In genomic region chr4:183635737-183636136, GRCh38 we compare ENCODE assay signal across 27 cellular contexts. TPM values are rescaled to one million over a fixed set of nuclear protein-coding genes. Genes with fewer than 3 reads are reported as not detected.
DNase-seq lines count a peak whose midpoint lies in the region; ATAC-seq, FAIRE-seq and TF ChIP-seq lines count a peak whose summit lies in the region.
"Had no signal": no experiment of that assay in that cellular context is flagged by ENCODE, and none has a peak within 500 bp of the region (broad histone marks: within the 10 kb centered on the region; RNA-seq: fewer than 3 reads in every experiment).

No MANE protein-coding gene starts in this region.

- H3K56ac ChIP-seq in IMR-90 (ENCODE audit: extremely low read depth, insufficient read depth, low read length): no peak overlapping the region

- H2AK9ac ChIP-seq in IMR-90 (replicated peaks; ENCODE audit: low read depth, low read length, poor library complexity): no peak overlapping the region

- H4K5ac ChIP-seq in IMR-90 (ENCODE audit: low read depth, low read length): no peak overlapping the region

- ATAC-seq in IMR-90 (ENCODE audit: low read depth) (no peak), HG03095 (IDR thresholded peaks at IDR 0.05; ENCODE audit: unreplicated experiment) (no peak), HG03175 (IDR thresholded peaks at IDR 0.05; ENCODE audit: unreplicated experiment) (no peak)
- ATAC-seq: activated CD4-positive, alpha-beta T cell treated with anti-CD3 and anti-CD28 coated beads for 36 hours; CD8-positive, alpha-beta T cell; natural killer cell treated with Interleukin-12 subunit alpha and Interleukin-12 subunit beta and Interleukin-15 and Interleukin-18, amount 100 ng/mL, for 72 hours; stimulated activated naive CD8-positive, alpha-beta T cell treated with anti-CD3 and anti-CD28 coated beads, Interleukin-15, Interleukin-2, amounts not matched to agents 100 U/mL and 50 U/mL, for 24 hours had no signal

- H4K91ac ChIP-seq in IMR-90 (ENCODE audit: insufficient read depth, low read depth, low read length) (no peak overlapping the region; the same call in 1 of the 2 replicates), neuronal stem cell (ENCODE audit: low read depth, low read length, poor library complexity) (no peak overlapping the region)

- H3K18ac ChIP-seq in IMR-90 (ENCODE audit: low read depth, low read length): no peak overlapping the region; the same call in 1 of the 2 replicates
- no peak overlapping the region for H3K18ac ChIP-seq in neuronal stem cell (ENCODE audit: low read length)

- H3K4me2 ChIP-seq in IMR-90 (ENCODE audit: low read depth, low read length): no peak overlapping the region
- no peak overlapping the region for H3K4me2 ChIP-seq in neuronal stem cell (ENCODE audit: insufficient read depth, low read length, poor library complexity, severe bottlenecking)
- H3K4me2 ChIP-seq: KMS-11 had no signal

- intact Hi-C loops in IMR-90 (cut with micrococcal nuclease): loop anchor here (5.0 kb wide), 1 partner anchor 128 kb away; the partner anchor contains the start of gene ING2

- H3K14ac ChIP-seq in IMR-90 (replicated peaks; ENCODE audit: low read depth, low read length) (no peak overlapping the region), neuronal stem cell (ENCODE audit: low read length) (no peak overlapping the region)

- H2AFZ ChIP-seq in IMR-90 (replicated peaks; ENCODE audit: low read length, poor library complexity) (no peak overlapping the region), neuronal stem cell (ENCODE audit: low read length) (peak overlapping the region; percentile 90)

- dilution Hi-C loops in IMR-90 (cut with HindIII; ENCODE audit: low sequenced_read_pairs, unreplicated experiment): no loop called here

- no peaks in the 10 kb centered on the region for H3K9me3 ChIP-seq in IMR-90 (ENCODE audit: control insufficient read depth, insufficient read depth, low read length)
- H3K9me3 ChIP-seq in neuronal stem cell (replicated peaks in 1 of 2; ENCODE audit: control insufficient read depth in 2 of 2, insufficient read depth in 1 of 2, low read depth in 1 of 2, low read length in 2 of 2): no peaks in the 10 kb centered on the region
- H3K9me3 ChIP-seq: ascending aorta, esophagus squamous epithelium had no signal

- H3K27ac ChIP-seq in IMR-90 (ENCODE audit: insufficient read depth, low read length) (peak overlapping the region; percentile 81; the same call in 1 of the 2 replicates), neuronal stem cell (replicated peaks; ENCODE audit: low read length) (no peak overlapping the region)
- H3K27ac ChIP-seq: KMS-11 had no signal

- H4K20me1 ChIP-seq in IMR-90 (ENCODE audit: insufficient read depth, low read length): no peaks in the 10 kb centered on the region

- no peaks in the 10 kb centered on the region for H3K79me1 ChIP-seq in IMR-90 (ENCODE audit: low read depth in 1 of 2, low read length in 2 of 2)
- no peaks in the 10 kb centered on the region for H3K79me1 ChIP-seq in neuronal stem cell (ENCODE audit: low read depth, low read length)

- BruUV-seq in IMR-90 (replicated peaks; lab: Mats Ljungman, UMichigan): no TSS peak

- no peak for TF ChIP-seq CTCF in IMR-90 (conservative IDR thresholded peaks at IDR 0.05; ENCODE audit: low read depth, low read length)
- no peak for TF ChIP-seq CTCF in choroid plexus epithelial cell (conservative IDR thresholded peaks at IDR 0.05; ENCODE audit: low read depth, low read length)

- H2BK120ac ChIP-seq in IMR-90 (ENCODE audit: low read depth, low read length) (no peak overlapping the region), neuronal stem cell (ENCODE audit: low read depth, low read length) (no peak overlapping the region)

- DNase-seq in DMS 273 (lab: John Stamatoyannopoulos, UW; ENCODE audit: unreplicated experiment) (peak; percentile 76), IMR-90 (no peak), choroid plexus epithelial cell (ENCODE audit: low read depth) (peak; percentile 36), neuronal stem cell (ENCODE audit: low spot score) (no peak), HTR-8/SVneo (ENCODE audit: insufficient read length, low spot score) (no peak)
- DNase-seq: ACHN; activated CD4-positive, alpha-beta T cell treated with anti-CD3 and anti-CD28 coated beads for 36 hours; activated naive CD8-positive, alpha-beta T cell treated with anti-CD3 and anti-CD28 coated beads for 36 hours; CD8-positive, alpha-beta T cell; EL; esophagus squamous epithelium; foreskin melanocyte; GOT3; HFFc6; kidney; MM.1S; NCI-H2029 treated with DMSO at 0.1 percent for 48 hours; Right ventricle myocardium superior; stimulated activated CD4-positive, alpha-beta T cell treated with anti-CD3 and anti-CD28 coated beads, Interleukin-1b, Interleukin-23, amount 100 ng/mL, for 48 hours; stimulated activated naive CD8-positive, alpha-beta T cell treated with anti-CD3 and anti-CD28 coated beads, Interleukin-15, Interleukin-2, amounts not matched to agents 100 U/mL and 50 U/mL, for 24 hours had no signal

- H3K9ac ChIP-seq in IMR-90 (ENCODE audit: low read depth, low read length) (no peak overlapping the region), neuronal stem cell (ENCODE audit: low read depth, low read length, poor library complexity) (no peak overlapping the region)
- H3K9ac ChIP-seq: KMS-11 had no signal

- H3K36me3 ChIP-seq in IMR-90 (ENCODE audit: control insufficient read depth, insufficient read depth, low read length) (no peaks in the 10 kb centered on the region), neuronal stem cell (replicated peaks in 1 of 2; ENCODE audit: control insufficient read depth in 2 of 2, insufficient read depth in 2 of 2, low read length in 2 of 2) (peaks cover 0 to 5% of the 10 kb centered on the region in 2 donors)
- H3K36me3 ChIP-seq: ascending aorta, esophagus squamous epithelium had no signal

- H3K23ac ChIP-seq in IMR-90 (ENCODE audit: low read depth, low read length) (no peak overlapping the region), neuronal stem cell (ENCODE audit: low read depth, low read length, poor library complexity) (no peak overlapping the region)

- no peaks in the 10 kb centered on the region; the same call in none of the 2 replicates for H3K9me1 ChIP-seq in IMR-90 (ENCODE audit: insufficient read depth, low read length)

- H3K27me3 ChIP-seq in IMR-90 (ENCODE audit: control insufficient read depth, insufficient read depth, low read length) (no peaks in the 10 kb centered on the region), neuronal stem cell (ENCODE audit: control insufficient read depth in 3 of 3, insufficient read depth in 3 of 3, low read depth in 1 of 3, low read length in 3 of 3) (no peaks in the 10 kb centered on the region)
- H3K27me3 ChIP-seq: ascending aorta, esophagus squamous epithelium had no signal

- no peak overlapping the region for H3K4me3 ChIP-seq in IMR-90 (ENCODE audit: insufficient read depth, low read depth, low read length)
- no peak overlapping the region for H3K4me3 ChIP-seq in choroid plexus epithelial cell (ENCODE audit: low read depth, low read length)
- H3K4me3 ChIP-seq in neuronal stem cell (ENCODE audit: low read length in 2 of 2): no peak overlapping the region
- H3K4me3 ChIP-seq: lung had no signal

- no peak for FAIRE-seq in HTR-8/SVneo (lab: Jason Lieb, UNC)
- FAIRE-seq: GM18507, kidney had no signal

- in situ Hi-C loops in IMR-90 (cut with MboI; ENCODE audit: low sequenced_read_pairs): no loop called here

- no peak overlapping the region for H2BK12ac ChIP-seq in neuronal stem cell (ENCODE audit: low read length)

- H2BK20ac ChIP-seq in IMR-90 (ENCODE audit: low read depth, low read length): no peak overlapping the region

- no peak overlapping the region for H2BK5ac ChIP-seq in IMR-90 (ENCODE audit: low read depth, low read length, poor library complexity, severe bottlenecking)
- H2BK5ac ChIP-seq in neuronal stem cell (ENCODE audit: low read length): no peak overlapping the region

- POLR2A ChIA-PET in IMR-90 (lab: Charles Lee; ENCODE audit: unreplicated experiment): no interaction called here

- CTCF ChIA-PET in IMR-90 (lab: Yijun Ruan, JAX): interaction anchor here (0.6 kb wide), 1 partner anchor 138 kb away, joined by 3 read pairs; no protein-coding TSS in a partner anchor

- H3K4ac ChIP-seq in IMR-90 (ENCODE audit: low read depth, low read length) (no peak overlapping the region), neuronal stem cell (ENCODE audit: low read length) (no peak overlapping the region)

- H4K8ac ChIP-seq in IMR-90 (ENCODE audit: low read depth in 2 of 2, low read length in 2 of 2): peak overlapping the region in 1 of 2 experiments; percentile 70; a peak in 1 of 4 replicates
- H4K8ac ChIP-seq in neuronal stem cell (ENCODE audit: low read depth, low read length): no peak overlapping the region

- H3K4me1 ChIP-seq in IMR-90 (ENCODE audit: control insufficient read depth, insufficient read depth, low read length) (peaks cover 20% of the 10 kb centered on the region), neuronal stem cell (ENCODE audit: control insufficient read depth in 2 of 2, insufficient read depth in 1 of 2, low read depth in 1 of 2, low read length in 2 of 2) (peaks cover 5% of the 10 kb centered on the region in 2 donors)

- WGBS in IMR-90 (ENCODE audit: extremely low coverage in 2 of 2, insufficient read length in 1 of 2), 2 experiments: 67% methylated on average over 1 of the region's 5 CpGs; no CpG with 5 or more reads in 1 of the 2 experiments
- WGBS in neuronal stem cell (ENCODE audit: extremely low coverage in 2 of 2, insufficient read length in 2 of 2, insufficient replicate concordance in 1 of 2), 2 donors: 100% methylated on average over 1 of the region's 5 CpGs; no CpG with 5 or more reads in 1 of the 2 donors

- H2AK5ac ChIP-seq in IMR-90 (ENCODE audit: low read depth, low read length): no peak overlapping the region
- H2AK5ac ChIP-seq in neuronal stem cell (ENCODE audit: low read depth, low read length): no peak overlapping the region

- no peak overlapping the region; the same call in 2 of the 3 replicates for H2BK15ac ChIP-seq in IMR-90 (ENCODE audit: low read depth, low read length)
- no peak overlapping the region for H2BK15ac ChIP-seq in neuronal stem cell (ENCODE audit: low read length)

- no peak for TF ChIP-seq POLR2A in IMR-90 (IDR thresholded peaks at IDR 0.05; ENCODE audit: low read depth, low read length)

- no peak for TF ChIP-seq RAD21 in IMR-90 (IDR thresholded peaks at IDR 0.05; ENCODE audit: low read length)

TF ChIP-seq in IMR-90, 13 proteins besides CTCF, POLR2A, EP300 and RAD21 (continues in another document):
- TF ChIP-seq NFE2L2 (IDR thresholded peaks at IDR 0.05; ENCODE audit: low read depth, low read length) (no peak), SMC3 (IDR thresholded peaks at IDR 0.05; ENCODE audit: low read depth, low read length) (no peak)

RNA-seq across cellular contexts. Expression of gene RWDD4, which starts 23.2 kb away (rescaled TPM):
- 8.8 and 22.2 TPM in 2 replicates for total RNA-seq in IMR-90 (2012; rRNA removed)
- 7.3 and 8.5 TPM in 2 replicates for polyA plus RNA-seq in IMR-90 (2012; rRNA removed)
- 3.1 and 4.3 TPM in 2 replicates for polyA plus RNA-seq in IMR-90 (2012; cell fraction: cytosol; rRNA removed)
- polyA plus RNA-seq in IMR-90 (2012; cell fraction: nucleus; rRNA removed; ENCODE audit: low replicate concordance): 1.0 and 2.6 TPM in 2 replicates
- 30.3 TPM for polyA plus RNA-seq in neuronal stem cell (2013, experiment 1 of 2)
- polyA plus RNA-seq in neuronal stem cell (2013, experiment 2 of 2): 32.0 TPM

RNA-seq across cellular contexts. Expression of gene TRAPPC11, which starts 23.4 kb away (rescaled TPM):
- 38.9 and 56.8 TPM in 2 replicates for total RNA-seq in IMR-90 (2012; rRNA removed)
- 22.1 and 25.3 TPM in 2 replicates for polyA plus RNA-seq in IMR-90 (2012; rRNA removed)
- 10.4 and 13.9 TPM in 2 replicates for polyA plus RNA-seq in IMR-90 (2012; cell fraction: cytosol; rRNA removed)
- polyA plus RNA-seq in IMR-90 (2012; cell fraction: nucleus; rRNA removed; ENCODE audit: low replicate concordance): 20.8 and 47.1 TPM in 2 replicates
- 27.5 TPM for polyA plus RNA-seq in neuronal stem cell (2013, experiment 1 of 2)
- 29.5 TPM for polyA plus RNA-seq in neuronal stem cell (2013, experiment 2 of 2)

Comparison
In these comparisons a context has a peak if more than half of its experiments do, and no peak if none do; other contexts are left out.
1. DNase-seq: peak in DMS 273 (single experiment) and choroid plexus epithelial cell (single experiment); none in IMR-90 (single experiment), neuronal stem cell (single experiment) and HTR-8/SVneo (single experiment).